In genomic region chr6:43899830-43900229, GRCh38 we compare ENCODE assay signal across 2 cellular contexts.
TF ChIP-seq lines count a peak whose summit lies in the region.

No MANE protein-coding gene starts in this region.

TF ChIP-seq in HepG2, 621 proteins besides CTCF, POLR2A, EP300 and RAD21:
- TF ChIP-seq NFYC (CRISPR knock-in tag; IDR thresholded peaks at IDR 0.05) (no peak), ZNF629 (CRISPR knock-in tag; conservative IDR thresholded peaks at IDR 0.05) (peak; percentile 69)
TF ChIP-seq in HepG2: peak in this region for 1.

TF ChIP-seq in K562, 482 proteins besides CTCF, POLR2A, EP300 and RAD21:
- peak; percentile 93 for TF ChIP-seq RBM25 (IDR thresholded peaks at IDR 0.05; ENCODE audit: low read depth, low read length, severe bottlenecking)
- TF ChIP-seq, protein P1, sequence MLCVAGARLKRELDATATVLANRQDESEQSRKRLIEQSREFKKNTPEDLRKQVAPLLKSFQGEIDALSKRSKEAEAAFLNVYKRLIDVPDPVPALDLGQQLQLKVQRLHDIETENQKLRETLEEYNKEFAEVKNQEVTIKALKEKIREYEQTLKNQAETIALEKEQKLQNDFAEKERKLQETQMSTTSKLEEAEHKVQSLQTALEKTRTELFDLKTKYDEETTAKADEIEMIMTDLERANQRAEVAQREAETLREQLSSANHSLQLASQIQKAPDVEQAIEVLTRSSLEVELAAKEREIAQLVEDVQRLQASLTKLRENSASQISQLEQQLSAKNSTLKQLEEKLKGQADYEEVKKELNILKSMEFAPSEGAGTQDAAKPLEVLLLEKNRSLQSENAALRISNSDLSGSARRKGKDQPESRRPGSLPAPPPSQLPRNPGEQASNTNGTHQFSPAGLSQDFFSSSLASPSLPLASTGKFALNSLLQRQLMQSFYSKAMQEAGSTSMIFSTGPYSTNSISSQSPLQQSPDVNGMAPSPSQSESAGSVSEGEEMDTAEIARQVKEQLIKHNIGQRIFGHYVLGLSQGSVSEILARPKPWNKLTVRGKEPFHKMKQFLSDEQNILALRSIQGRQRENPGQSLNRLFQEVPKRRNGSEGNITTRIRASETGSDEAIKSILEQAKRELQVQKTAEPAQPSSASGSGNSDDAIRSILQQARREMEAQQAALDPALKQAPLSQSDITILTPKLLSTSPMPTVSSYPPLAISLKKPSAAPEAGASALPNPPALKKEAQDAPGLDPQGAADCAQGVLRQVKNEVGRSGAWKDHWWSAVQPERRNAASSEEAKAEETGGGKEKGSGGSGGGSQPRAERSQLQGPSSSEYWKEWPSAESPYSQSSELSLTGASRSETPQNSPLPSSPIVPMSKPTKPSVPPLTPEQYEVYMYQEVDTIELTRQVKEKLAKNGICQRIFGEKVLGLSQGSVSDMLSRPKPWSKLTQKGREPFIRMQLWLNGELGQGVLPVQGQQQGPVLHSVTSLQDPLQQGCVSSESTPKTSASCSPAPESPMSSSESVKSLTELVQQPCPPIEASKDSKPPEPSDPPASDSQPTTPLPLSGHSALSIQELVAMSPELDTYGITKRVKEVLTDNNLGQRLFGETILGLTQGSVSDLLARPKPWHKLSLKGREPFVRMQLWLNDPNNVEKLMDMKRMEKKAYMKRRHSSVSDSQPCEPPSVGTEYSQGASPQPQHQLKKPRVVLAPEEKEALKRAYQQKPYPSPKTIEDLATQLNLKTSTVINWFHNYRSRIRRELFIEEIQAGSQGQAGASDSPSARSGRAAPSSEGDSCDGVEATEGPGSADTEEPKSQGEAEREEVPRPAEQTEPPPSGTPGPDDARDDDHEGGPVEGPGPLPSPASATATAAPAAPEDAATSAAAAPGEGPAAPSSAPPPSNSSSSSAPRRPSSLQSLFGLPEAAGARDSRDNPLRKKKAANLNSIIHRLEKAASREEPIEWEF (CRISPR knock-in tag; IDR thresholded peaks at IDR 0.05), result no peak
- no peak for TF ChIP-seq SLC30A9 (CRISPR knock-in tag; IDR thresholded peaks at IDR 0.05)
- TF ChIP-seq, protein P2, sequence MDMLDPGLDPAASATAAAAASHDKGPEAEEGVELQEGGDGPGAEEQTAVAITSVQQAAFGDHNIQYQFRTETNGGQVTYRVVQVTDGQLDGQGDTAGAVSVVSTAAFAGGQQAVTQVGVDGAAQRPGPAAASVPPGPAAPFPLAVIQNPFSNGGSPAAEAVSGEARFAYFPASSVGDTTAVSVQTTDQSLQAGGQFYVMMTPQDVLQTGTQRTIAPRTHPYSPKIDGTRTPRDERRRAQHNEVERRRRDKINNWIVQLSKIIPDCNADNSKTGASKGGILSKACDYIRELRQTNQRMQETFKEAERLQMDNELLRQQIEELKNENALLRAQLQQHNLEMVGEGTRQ (CRISPR knock-in tag; IDR thresholded peaks at IDR 0.05), result no peak
- 0 out of 2 replicates have a peak, but pooled peaks have one; percentile 64 for TF ChIP-seq ADNP (tag; IDR thresholded peaks at IDR 0.05)
- TF ChIP-seq ZFX (CRISPR knock-in tag; IDR thresholded peaks at IDR 0.05), result no peak
- no peak for TF ChIP-seq ZNF232 (CRISPR knock-in tag; IDR thresholded peaks at IDR 0.05)
- TF ChIP-seq HSF4 (CRISPR knock-in tag; IDR thresholded peaks at IDR 0.05; ENCODE audit: borderline replicate concordance), result no peak
- TF ChIP-seq YBX1 (IDR thresholded peaks at IDR 0.05), result no peak
- no peak for TF ChIP-seq CREB1 (IDR thresholded peaks at IDR 0.05)
- TF ChIP-seq CREB1 (CRISPR knock-in tag; IDR thresholded peaks at IDR 0.05), result no peak
- no peak for TF ChIP-seq SRSF7 (optimal IDR thresholded peaks at IDR 0.05; ENCODE audit: low read depth, low read length)
- TF ChIP-seq, protein P3, sequence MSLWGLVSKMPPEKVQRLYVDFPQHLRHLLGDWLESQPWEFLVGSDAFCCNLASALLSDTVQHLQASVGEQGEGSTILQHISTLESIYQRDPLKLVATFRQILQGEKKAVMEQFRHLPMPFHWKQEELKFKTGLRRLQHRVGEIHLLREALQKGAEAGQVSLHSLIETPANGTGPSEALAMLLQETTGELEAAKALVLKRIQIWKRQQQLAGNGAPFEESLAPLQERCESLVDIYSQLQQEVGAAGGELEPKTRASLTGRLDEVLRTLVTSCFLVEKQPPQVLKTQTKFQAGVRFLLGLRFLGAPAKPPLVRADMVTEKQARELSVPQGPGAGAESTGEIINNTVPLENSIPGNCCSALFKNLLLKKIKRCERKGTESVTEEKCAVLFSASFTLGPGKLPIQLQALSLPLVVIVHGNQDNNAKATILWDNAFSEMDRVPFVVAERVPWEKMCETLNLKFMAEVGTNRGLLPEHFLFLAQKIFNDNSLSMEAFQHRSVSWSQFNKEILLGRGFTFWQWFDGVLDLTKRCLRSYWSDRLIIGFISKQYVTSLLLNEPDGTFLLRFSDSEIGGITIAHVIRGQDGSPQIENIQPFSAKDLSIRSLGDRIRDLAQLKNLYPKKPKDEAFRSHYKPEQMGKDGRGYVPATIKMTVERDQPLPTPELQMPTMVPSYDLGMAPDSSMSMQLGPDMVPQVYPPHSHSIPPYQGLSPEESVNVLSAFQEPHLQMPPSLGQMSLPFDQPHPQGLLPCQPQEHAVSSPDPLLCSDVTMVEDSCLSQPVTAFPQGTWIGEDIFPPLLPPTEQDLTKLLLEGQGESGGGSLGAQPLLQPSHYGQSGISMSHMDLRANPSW (CRISPR knock-in tag; IDR thresholded peaks at IDR 0.05), result no peak
- TF ChIP-seq HEY1 (CRISPR knock-in tag; IDR thresholded peaks at IDR 0.05; ENCODE audit: borderline replicate concordance), result no peak
- no peak for TF ChIP-seq TRIM24 (IDR thresholded peaks at IDR 0.05)
- peak; percentile 81; the same call in 1 of the 2 replicates for TF ChIP-seq BCOR (IDR thresholded peaks at IDR 0.05)
- no peak for TF ChIP-seq NELFE (IDR thresholded peaks at IDR 0.05; ENCODE audit: insufficient read depth, insufficient read length)
- no peak for TF ChIP-seq POLR2H (tag; IDR thresholded peaks at IDR 0.05; ENCODE audit: low read depth)
- TF ChIP-seq PRPF4 (IDR thresholded peaks at IDR 0.05; ENCODE audit: insufficient read depth, low read depth, low read length, poor library complexity, severe bottlenecking), result no peak
- no peak for TF ChIP-seq ERF (CRISPR knock-in tag; IDR thresholded peaks at IDR 0.05)
- TF ChIP-seq SIX5 (IDR thresholded peaks at IDR 0.05; ENCODE audit: borderline replicate concordance in 1 of 2, insufficient read depth in 1 of 2, low read depth in 1 of 2, low read length in 2 of 2), result no peak
- TF ChIP-seq KDM1A (IDR thresholded peaks at IDR 0.05), result peak in 1 of 2 experiments; percentile 28; a peak in 1 of 4 replicates
- TF ChIP-seq JUN (IDR thresholded peaks at IDR 0.05; ENCODE audit: borderline replicate concordance, low read depth, low read length), result no peak
- no peak for TF ChIP-seq JUN (CRISPR knock-in tag; IDR thresholded peaks at IDR 0.05; ENCODE audit: borderline replicate concordance)
- 0 out of 2 replicates have a peak, but pooled peaks have one; percentile 2 for TF ChIP-seq ATF6 (CRISPR knock-in tag; IDR thresholded peaks at IDR 0.05)
- no peak for TF ChIP-seq ZNF586 (CRISPR knock-in tag; conservative IDR thresholded peaks at IDR 0.05)
- no peak for TF ChIP-seq TAF1 (IDR thresholded peaks at IDR 0.05; ENCODE audit: control insufficient read depth, extremely low read depth, insufficient read depth, low read length, severe bottlenecking)
- no peak for TF ChIP-seq NR2C2 (CRISPR knock-in tag; IDR thresholded peaks at IDR 0.05)
- TF ChIP-seq NR2C2 (tag; IDR thresholded peaks at IDR 0.05), result no peak
- TF ChIP-seq, protein P4, sequence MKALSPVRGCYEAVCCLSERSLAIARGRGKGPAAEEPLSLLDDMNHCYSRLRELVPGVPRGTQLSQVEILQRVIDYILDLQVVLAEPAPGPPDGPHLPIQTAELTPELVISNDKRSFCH (CRISPR knock-in tag; IDR thresholded peaks at IDR 0.05), result no peak
- TF ChIP-seq, protein P4 (tag; IDR thresholded peaks at IDR 0.05), result no peak
- no peak for TF ChIP-seq NCOA6 (IDR thresholded peaks at IDR 0.05)
- no peak for TF ChIP-seq NRF1 (conservative IDR thresholded peaks at IDR 0.05 in 1 of 2, IDR thresholded peaks at IDR 0.05 in 1 of 2)
- no peak for TF ChIP-seq TCF3 (CRISPR knock-in tag; IDR thresholded peaks at IDR 0.05)
- no peak for TF ChIP-seq YY1 (IDR thresholded peaks at IDR 0.05; ENCODE audit: borderline replicate concordance in 1 of 3, control insufficient read depth in 1 of 3, extremely low read depth in 1 of 3, insufficient read depth in 3 of 3, insufficient read length in 1 of 3, insufficient replicate concordance in 2 of 3, low read depth in 1 of 3, low read length in 2 of 3)
